In genomic region chr5:163459465-163459887, GRCh38 we compare ENCODE assay signal across 8 cellular contexts. TPM values are rescaled to one million over a fixed set of nuclear protein-coding genes. Genes with fewer than 3 reads are reported as not detected.
DNase-seq lines count a peak whose midpoint lies in the region; ATAC-seq and TF ChIP-seq lines count a peak whose summit lies in the region.

No MANE protein-coding gene starts in this region.

- H3K36me3 Mint-ChIP-seq in activated CD4-positive, alpha-beta memory T cell treated with anti-CD3 and anti-CD28 coated beads, Interleukin-2, amount 10 ng/mL, durations not matched to agents 7 days and 5 days (ENCODE audit: low read depth), result peaks cover 63% of the 10 kb centered on the region

- POLR2A ChIA-PET in activated CD4-positive, alpha-beta memory T cell treated with anti-CD3 and anti-CD28 coated beads, Interleukin-2, amount 10 ng/mL, durations not matched to agents 7 days and 5 days (lab: Charles Lee), result interaction anchor here (0.8 to 9.6 kb wide), 13 partner anchors 11 to 52 kb away, joined by 3 to 418 read pairs (median 9); partner anchors contain the start of genes CCNG1 and MAT2B

- H3K27ac ChIP-seq in C4-2B, result peak overlapping the region; percentile 92
- H3K27ac ChIP-seq in iPS-20b (ENCODE audit: low read length), result peak overlapping the region; percentile 87

- H3K4me3 ChIP-seq in iPS-20b (ENCODE audit: low read length), result peak overlapping the region; percentile 91

- peak overlapping the region; percentile 97 for H3K9ac ChIP-seq in iPS-20b (ENCODE audit: low read depth, low read length)

- no peaks in the 10 kb centered on the region for H3K27me3 ChIP-seq in iPS-20b (ENCODE audit: insufficient read depth, low read length)

- no peaks in the 10 kb centered on the region for H3K9me3 Mint-ChIP-seq in activated CD4-positive, alpha-beta memory T cell treated with anti-CD3 and anti-CD28 coated beads, Interleukin-2, amount 10 ng/mL, durations not matched to agents 7 days and 5 days
- H3K9me3 Mint-ChIP-seq in stimulated activated naive CD8-positive, alpha-beta T cell treated with anti-CD3 and anti-CD28 coated beads, Interleukin-15, amount 100 ng/mL, for 72 hours, result no peaks in the 10 kb centered on the region

- CTCF ChIA-PET in activated CD4-positive, alpha-beta memory T cell treated with anti-CD3 and anti-CD28 coated beads, Interleukin-2, amount 10 ng/mL, durations not matched to agents 7 days and 5 days (lab: Charles Lee), result interaction anchor here (1.3 to 5.7 kb wide), 7 partner anchors 9 to 52 kb away, joined by 4 to 63 read pairs (median 17); partner anchors contain the start of genes CCNG1 and MAT2B

- TF ChIP-seq CTCF in C4-2B (conservative IDR thresholded peaks at IDR 0.05), result peak; percentile 36; the same call in 1 of the 2 replicates

- H3K36me3 ChIP-seq in iPS-20b (ENCODE audit: insufficient read depth, low read depth, low read length), result peaks cover 30% of the 10 kb centered on the region

- peak overlapping the region; percentile 80 for H3K4me3 Mint-ChIP-seq in activated CD4-positive, alpha-beta memory T cell treated with anti-CD3 and anti-CD28 coated beads, Interleukin-2, amount 10 ng/mL, durations not matched to agents 7 days and 5 days
- peak overlapping the region; percentile 96 to 97 for H3K4me3 Mint-ChIP-seq in stimulated activated naive CD8-positive, alpha-beta T cell treated with anti-CD3 and anti-CD28 coated beads, Interleukin-15, amount 100 ng/mL, for 72 hours

- no peak for DNase-seq in activated CD4-positive, alpha-beta memory T cell treated with anti-CD3 and anti-CD28 coated beads, Interleukin-2, amount 10 ng/mL, durations not matched to agents 7 days and 5 days
- no peak for DNase-seq in stimulated activated naive CD8-positive, alpha-beta T cell treated with anti-CD3 and anti-CD28 coated beads, Interleukin-15, amount 100 ng/mL, for 72 hours
- DNase-seq in Ammon's horn (ENCODE audit: low spot score) (no peak), T-helper 9 cell (no peak)

- ATAC-seq in GM19397 (IDR thresholded peaks at IDR 0.05; ENCODE audit: unreplicated experiment) (peak; percentile 5), HG03457 (IDR thresholded peaks at IDR 0.05; ENCODE audit: unreplicated experiment) (peak; percentile 4)
- ATAC-seq in stimulated activated naive CD8-positive, alpha-beta T cell treated with anti-CD3 and anti-CD28 coated beads, Interleukin-15, amount 100 ng/mL, for 72 hours, result no peak

- peak overlapping the region; percentile 98 for H3K27ac Mint-ChIP-seq in activated CD4-positive, alpha-beta memory T cell treated with anti-CD3 and anti-CD28 coated beads, Interleukin-2, amount 10 ng/mL, durations not matched to agents 7 days and 5 days
- peak overlapping the region; percentile 99 to 100 for H3K27ac Mint-ChIP-seq in stimulated activated naive CD8-positive, alpha-beta T cell treated with anti-CD3 and anti-CD28 coated beads, Interleukin-15, amount 100 ng/mL, for 72 hours

- H3K4me1 ChIP-seq in iPS-20b (ENCODE audit: insufficient read depth, low read length), result peaks cover 7% of the 10 kb centered on the region; the same call in 1 of the 2 replicates

- H3K4me1 Mint-ChIP-seq in activated CD4-positive, alpha-beta memory T cell treated with anti-CD3 and anti-CD28 coated beads, Interleukin-2, amount 10 ng/mL, durations not matched to agents 7 days and 5 days, result peaks cover 51% of the 10 kb centered on the region
- H3K4me1 Mint-ChIP-seq in stimulated activated naive CD8-positive, alpha-beta T cell treated with anti-CD3 and anti-CD28 coated beads, Interleukin-15, amount 100 ng/mL, for 72 hours, result peaks cover 43% of the 10 kb centered on the region

- no peaks in the 10 kb centered on the region for H3K9me3 ChIP-seq in iPS-20b (ENCODE audit: insufficient read depth, low read depth, low read length)

- H3K27me3 Mint-ChIP-seq in activated CD4-positive, alpha-beta memory T cell treated with anti-CD3 and anti-CD28 coated beads, Interleukin-2, amount 10 ng/mL, durations not matched to agents 7 days and 5 days, result no peaks in the 10 kb centered on the region
- H3K27me3 Mint-ChIP-seq in stimulated activated naive CD8-positive, alpha-beta T cell treated with anti-CD3 and anti-CD28 coated beads, Interleukin-15, amount 100 ng/mL, for 72 hours, result no peaks in the 10 kb centered on the region

RNA-seq across cellular contexts. Expression of gene NUDCD2, which starts 0.4 kb away (rescaled TPM):
- 10 to 100 TPM; 36.0 to 39.3 TPM for total RNA-seq in activated CD4-positive, alpha-beta memory T cell treated with anti-CD3 and anti-CD28 coated beads, Interleukin-2, amount 10 ng/mL, durations not matched to agents 7 days and 5 days

RNA-seq across cellular contexts. Expression of gene HMMR, which starts 1.0 kb away (rescaled TPM):
- total RNA-seq in activated CD4-positive, alpha-beta memory T cell treated with anti-CD3 and anti-CD28 coated beads, Interleukin-2, amount 10 ng/mL, durations not matched to agents 7 days and 5 days, result 10 to 100 TPM; 74.7 to 75.7 TPM

RNA-seq across cellular contexts. Expression of gene CCNG1, which starts 22.1 kb away (rescaled TPM):
- 100 to 1,000 TPM; 143 to 154 TPM for total RNA-seq in activated CD4-positive, alpha-beta memory T cell treated with anti-CD3 and anti-CD28 coated beads, Interleukin-2, amount 10 ng/mL, durations not matched to agents 7 days and 5 days

RNA-seq across cellular contexts. Expression of gene MAT2B, which starts 45.9 kb away (rescaled TPM):
- 100 to 1,000 TPM; 112 to 119 TPM for total RNA-seq in activated CD4-positive, alpha-beta memory T cell treated with anti-CD3 and anti-CD28 coated beads, Interleukin-2, amount 10 ng/mL, durations not matched to agents 7 days and 5 days
